14 cellular contexts compared by ENCODE assay signal in the genomic region with DNA sequence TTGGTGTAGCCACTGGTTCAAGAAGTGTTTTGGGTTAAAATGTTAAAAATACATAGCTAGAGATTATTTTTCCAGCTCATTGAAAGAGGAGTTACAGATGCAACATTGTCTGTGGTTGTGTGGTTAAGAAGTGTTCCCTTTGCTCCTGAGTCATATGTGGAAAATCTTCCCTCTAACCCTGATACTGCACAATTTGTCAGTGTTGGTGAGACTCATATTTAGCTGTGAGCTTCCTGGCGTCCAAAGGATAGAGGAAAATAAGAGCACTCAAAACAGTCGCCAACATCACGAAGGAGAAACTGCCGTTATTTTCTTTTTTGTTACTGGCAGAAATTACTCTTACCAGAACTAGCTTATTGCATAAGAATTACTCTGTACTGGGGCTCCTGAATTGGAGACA.
DNase-seq lines count a peak whose midpoint lies in the region; ATAC-seq and TF ChIP-seq lines count a peak whose summit lies in the region.
"Had no signal": no experiment of that assay in that cellular context is flagged by ENCODE, and none has a peak within 500 bp of the region (broad histone marks: within the 10 kb centered on the region; RNA-seq: fewer than 3 reads in every experiment).

No MANE protein-coding gene starts in this region.

- H3K27ac ChIP-seq in GM23248 = no peak overlapping the region

- no peaks in the 10 kb centered on the region for H3K79me2 ChIP-seq in GM23248 (ENCODE audit: insufficient read depth)

- ATAC-seq in HG03460 (IDR thresholded peaks at IDR 0.05; ENCODE audit: unreplicated experiment) (no peak), left cardiac atrium (no peak)
- ATAC-seq: T-cell had no signal

- no peaks in the 10 kb centered on the region for H3F3A ChIP-seq in GM23248 (ENCODE audit: insufficient read depth)

- H3K4me3 ChIP-seq in GM23248 (no peak overlapping the region), choroid plexus epithelial cell (ENCODE audit: low read depth, low read length) (no peak overlapping the region), H7 (ENCODE audit: insufficient read depth, low read depth, low read length) (no peak overlapping the region)

- in situ Hi-C loops in GM23248 (cut with MboI) = no loop called here

- no peaks in the 10 kb centered on the region for H4K20me1 ChIP-seq in GM23248 (ENCODE audit: insufficient read depth)

- no peaks in the 10 kb centered on the region for H3K4me1 ChIP-seq in GM23248 (ENCODE audit: insufficient read depth)

- TF ChIP-seq CTCF in choroid plexus epithelial cell (conservative IDR thresholded peaks at IDR 0.05; ENCODE audit: low read depth, low read length) = no peak

- no peak overlapping the region for H3K9ac ChIP-seq in GM23248

- H3K36me3 ChIP-seq in GM23248 (ENCODE audit: low read depth) (no peaks in the 10 kb centered on the region), H7 (replicated peaks; ENCODE audit: control insufficient read depth, insufficient read depth, low read length) (no peaks in the 10 kb centered on the region)

- H2AFZ ChIP-seq in GM23248 = no peak overlapping the region

- H3K9me3 ChIP-seq in GM23248 (ENCODE audit: low read depth) = no peaks in the 10 kb centered on the region
- H3K9me3 ChIP-seq: Caco-2 had no signal

- H3K27me3 ChIP-seq in GM23248 (replicated peaks; ENCODE audit: insufficient read depth) = no peaks in the 10 kb centered on the region
- peaks cover 1% of the 10 kb centered on the region; the same call in 1 of the 2 replicates for H3K27me3 ChIP-seq in H7 (ENCODE audit: control insufficient read depth, insufficient read depth, low read length)

- intact Hi-C loops in left cardiac atrium (cut with DNase I) = no loop called here

- no peaks in the 10 kb centered on the region for H3K9me2 ChIP-seq in GM23248 (ENCODE audit: insufficient read depth)

- peak; percentile 7 for DNase-seq in GM23248
- DNase-seq in LHCN-M2 (ENCODE audit: low read depth) = peak; percentile 10
- peak; percentile 10 for DNase-seq in choroid plexus epithelial cell (ENCODE audit: low read depth)
- no peak for DNase-seq in H7
- no peak for DNase-seq in left cardiac atrium
- no peak for DNase-seq in SIG-M5 (lab: John Stamatoyannopoulos, UW)
- DNase-seq: Caco-2, DMS79, GF-D8, NCI-H1092 treated with DMSO at 0.1 percent for 48 hours, NCI-H1694 treated with DMSO at 0.1 percent for 48 hours, NCI-H446, T-cell had no signal

- H3K4me2 ChIP-seq in GM23248 (ENCODE audit: unreplicated experiment) = no peak overlapping the region

- 54 to 64% methylated on average over 4 of the region's 4 CpGs for WGBS in GM23248 (ENCODE audit: low coverage in 1 of 2, low lambda C conversion rate in 2 of 2, missing lambda C conversion rate in 2 of 2), 2 experiments

Comparison
In these comparisons a context has a peak if more than half of its experiments do, and no peak if none do; other contexts are left out.
1. DNase-seq: peak in GM23248 (single experiment), LHCN-M2 (single experiment) and choroid plexus epithelial cell (single experiment); none in H7 (single experiment), left cardiac atrium (single experiment) and SIG-M5 (single experiment).